Comparison of ENCODE assay signal across 8 cellular contexts in genomic region chr10:35451103-35452016, GRCh38.
DNase-seq lines count a peak whose midpoint lies in the region; ATAC-seq and TF ChIP-seq lines count a peak whose summit lies in the region.

No MANE protein-coding gene starts in this region.

- H3K27ac Mint-ChIP-seq in CD4-positive, alpha-beta memory T cell = peak overlapping the region; percentile 36 to 98 (median 87)
- H3K27ac Mint-ChIP-seq in dendritic cell treated with granulocyte-macrophage colony-stimulating factor and Interleukin-4, amounts not matched to agents 40 ng/mL and 50 ng/mL, for 4 days = peak overlapping the region; percentile 91
- no peak overlapping the region for H3K27ac Mint-ChIP-seq in mesothelial cell of epicardium

- no peak for TF ChIP-seq CTCF in mesothelial cell of epicardium (IDR thresholded peaks at IDR 0.05; ENCODE audit: unreplicated experiment)

- H3K27me3 Mint-ChIP-seq in CD4-positive, alpha-beta memory T cell = no peaks in the 10 kb centered on the region
- no peaks in the 10 kb centered on the region for H3K27me3 Mint-ChIP-seq in dendritic cell treated with granulocyte-macrophage colony-stimulating factor and Interleukin-4, amounts not matched to agents 40 ng/mL and 50 ng/mL, for 4 days
- H3K27me3 Mint-ChIP-seq in mesothelial cell of epicardium (ENCODE audit: low read depth) = no peaks in the 10 kb centered on the region

- CTCF ChIA-PET in CD4-positive, alpha-beta memory T cell (lab: Charles Lee; ENCODE audit: partially characterized antibody) = interaction anchor here (1.2 kb wide), 1 partner anchor 14 kb away, joined by 3 read pairs; no protein-coding TSS in a partner anchor

- ATAC-seq in GM21390 (IDR thresholded peaks at IDR 0.05; ENCODE audit: unreplicated experiment) (peak; percentile 98), HG03571 (IDR thresholded peaks at IDR 0.05; ENCODE audit: unreplicated experiment) (peak; percentile 95)

- H3K27me3 ChIP-seq in CD4-positive, alpha-beta memory T cell (ENCODE audit: insufficient read depth, low read length) = no peaks in the 10 kb centered on the region

- H3K9me3 Mint-ChIP-seq in CD4-positive, alpha-beta memory T cell = peaks cover 0 to 2% (median 0%) of the 10 kb centered on the region in 8 donors
- no peaks in the 10 kb centered on the region for H3K9me3 Mint-ChIP-seq in dendritic cell treated with granulocyte-macrophage colony-stimulating factor and Interleukin-4, amounts not matched to agents 40 ng/mL and 50 ng/mL, for 4 days
- no peaks in the 10 kb centered on the region for H3K9me3 Mint-ChIP-seq in mesothelial cell of epicardium

- H3K27ac ChIP-seq in CD4-positive, alpha-beta memory T cell (ENCODE audit: low read depth, low read length) = no peak overlapping the region
- peak overlapping the region in 18 of 21 experiments; percentile 15 to 82 (median 54) for H3K27ac ChIP-seq in skin epidermis

- H3K36me3 Mint-ChIP-seq in CD4-positive, alpha-beta memory T cell = peaks cover 0 to 4% of the 10 kb centered on the region in 2 donors
- H3K36me3 Mint-ChIP-seq in dendritic cell treated with granulocyte-macrophage colony-stimulating factor and Interleukin-4, amounts not matched to agents 40 ng/mL and 50 ng/mL, for 4 days (ENCODE audit: low read depth) = peaks cover 5% of the 10 kb centered on the region
- no peaks in the 10 kb centered on the region for H3K36me3 Mint-ChIP-seq in mesothelial cell of epicardium

- H3K9me3 ChIP-seq in CD4-positive, alpha-beta memory T cell (ENCODE audit: control insufficient read depth in 1 of 2, low read length in 2 of 2) = no peaks in the 10 kb centered on the region

- H3K36me3 ChIP-seq in CD4-positive, alpha-beta memory T cell (ENCODE audit: insufficient read depth, low read length) = no peaks in the 10 kb centered on the region

- DNase-seq in CD4-positive, alpha-beta memory T cell = no peak
- DNase-seq in DMS79 treated with DMSO at 0.1 percent for 48 hours (lab: John Stamatoyannopoulos, UW) = no peak
- no peak for DNase-seq in mesothelial cell of epicardium (ENCODE audit: low spot score in 2 of 2, unreplicated experiment in 2 of 2)
- DNase-seq in iPS-NIHi7 (ENCODE audit: extremely low spot score) = no peak

- no peak overlapping the region for H3K4me3 ChIP-seq in CD4-positive, alpha-beta memory T cell (ENCODE audit: low read length in 2 of 2)
- no peak overlapping the region for H3K4me3 ChIP-seq in skin epidermis

- peak overlapping the region in 5 of 8 donors; percentile 20 to 94 (median 57) for H3K4me3 Mint-ChIP-seq in CD4-positive, alpha-beta memory T cell
- peak overlapping the region; percentile 53 for H3K4me3 Mint-ChIP-seq in dendritic cell treated with granulocyte-macrophage colony-stimulating factor and Interleukin-4, amounts not matched to agents 40 ng/mL and 50 ng/mL, for 4 days
- H3K4me3 Mint-ChIP-seq in mesothelial cell of epicardium = no peak overlapping the region

- peaks cover 88% of the 10 kb centered on the region for H3K4me1 ChIP-seq in CD4-positive, alpha-beta memory T cell (ENCODE audit: insufficient read depth, low read length)

- peaks cover 65 to 96% (median 74%) of the 10 kb centered on the region in 4 donors for H3K4me1 Mint-ChIP-seq in CD4-positive, alpha-beta memory T cell
- H3K4me1 Mint-ChIP-seq in dendritic cell treated with granulocyte-macrophage colony-stimulating factor and Interleukin-4, amounts not matched to agents 40 ng/mL and 50 ng/mL, for 4 days (ENCODE audit: low read depth) = peaks cover 81% of the 10 kb centered on the region
- H3K4me1 Mint-ChIP-seq in mesothelial cell of epicardium = peaks cover 43% of the 10 kb centered on the region

- POLR2A ChIA-PET in CD4-positive, alpha-beta memory T cell (lab: Charles Lee; ENCODE audit: partially characterized antibody) = no interaction called here

- intact Hi-C loops in CD4-positive, alpha-beta memory T cell (cut with micrococcal nuclease) = no loop called here
- intact Hi-C loops in dendritic cell treated with granulocyte-macrophage colony-stimulating factor and Interleukin-4, amounts not matched to agents 40 ng/mL and 50 ng/mL, for 4 days (cut with micrococcal nuclease) = loop anchor here (2.0 to 10.0 kb wide), 3 partner anchors 77 to 325 kb away; partner anchors contain the start of genes CCNY and CREM
